12 cellular contexts compared by ENCODE assay signal in the genomic region with DNA sequence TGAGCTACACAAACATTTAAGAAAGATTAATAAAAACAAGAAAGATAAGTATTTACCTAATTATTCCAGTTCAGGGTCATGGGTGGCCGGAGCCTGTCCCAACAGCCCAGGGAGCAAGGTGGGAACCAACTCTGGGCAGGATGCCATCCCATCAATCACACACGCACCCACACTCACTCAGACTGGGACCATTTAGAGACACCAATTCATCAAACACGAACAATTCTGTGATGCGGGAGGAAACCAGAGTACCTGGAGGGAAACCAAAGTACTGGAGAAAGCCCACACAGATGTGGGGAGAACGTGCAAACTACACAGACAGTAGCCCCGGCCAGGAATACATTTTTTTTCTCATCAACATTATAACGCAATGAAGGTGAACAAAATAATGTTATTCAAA. TPM values are rescaled to one million over a fixed set of nuclear protein-coding genes. Genes with fewer than 3 reads are reported as not detected.
DNase-seq lines count a peak whose midpoint lies in the region; ATAC-seq lines count a peak whose summit lies in the region.
"Had no signal": no experiment of that assay in that cellular context is flagged by ENCODE, and none has a peak within 500 bp of the region (broad histone marks: within the 10 kb centered on the region; RNA-seq: fewer than 3 reads in every experiment).

No MANE protein-coding gene starts in this region.

- peaks cover 44 to 99% (median 60%) of the 10 kb centered on the region in 10 experiments for H3K4me1 ChIP-seq in BLaER1 treated with 17β-estradiol and CSF1 and Interleukin-3, amounts not matched to agents 10 nM and 100 nM
- peaks cover 74% of the 10 kb centered on the region for H3K4me1 ChIP-seq in CD4-positive, alpha-beta memory T cell (ENCODE audit: insufficient read depth, low read length)

- POLR2A ChIA-PET in CD4-positive, alpha-beta memory T cell (lab: Charles Lee; ENCODE audit: partially characterized antibody): interaction anchor here (1.0 kb wide), 1 partner anchor 9 kb away, joined by 4 read pairs; no protein-coding TSS in a partner anchor

- peaks cover 81 to 100% (median 97%) of the 10 kb centered on the region in 11 experiments for H4K20me1 ChIP-seq in BLaER1 treated with 17β-estradiol and CSF1 and Interleukin-3, amounts not matched to agents 10 nM and 100 nM

- no peak overlapping the region for H3K9ac ChIP-seq in BLaER1 treated with 17β-estradiol and CSF1 and Interleukin-3, amounts not matched to agents 10 nM and 100 nM

- peaks cover 22 to 86% (median 65%) of the 10 kb centered on the region in 11 experiments; a peak in 21 of 22 replicates for H3K36me3 ChIP-seq in BLaER1 treated with 17β-estradiol and CSF1 and Interleukin-3, amounts not matched to agents 10 nM and 100 nM
- no peaks in the 10 kb centered on the region for H3K36me3 ChIP-seq in CD4-positive, alpha-beta memory T cell (ENCODE audit: insufficient read depth, low read length)

- no peaks in the 10 kb centered on the region for H3K27me3 ChIP-seq in BLaER1 treated with 17β-estradiol and CSF1 and Interleukin-3, amounts not matched to agents 10 nM and 100 nM
- no peaks in the 10 kb centered on the region for H3K27me3 ChIP-seq in CD4-positive, alpha-beta memory T cell (ENCODE audit: insufficient read depth, low read length)
- H3K27me3 ChIP-seq: foreskin keratinocyte had no signal

- no peaks in the 10 kb centered on the region for H3K27me3 Mint-ChIP-seq in CD4-positive, alpha-beta memory T cell
- no peaks in the 10 kb centered on the region for H3K27me3 Mint-ChIP-seq in activated T-helper 17 cell treated with anti-CD3 and anti-CD28 coated beads, Interleukin-2, amount 50 U/mL, for 72 hours
- no peaks in the 10 kb centered on the region for H3K27me3 Mint-ChIP-seq in natural killer cell treated with Interleukin-12 subunit alpha and Interleukin-12 subunit beta and Interleukin-15 and Interleukin-18, amount 100 ng/mL, for 72 hours

- peaks cover 0 to 15% (median 0%) of the 10 kb centered on the region in 11 experiments; a peak in 6 of 22 replicates for H3K9me3 ChIP-seq in BLaER1 treated with 17β-estradiol and CSF1 and Interleukin-3, amounts not matched to agents 10 nM and 100 nM (replicated peaks in 1 of 11)
- no peaks in the 10 kb centered on the region for H3K9me3 ChIP-seq in CD4-positive, alpha-beta memory T cell (ENCODE audit: control insufficient read depth in 1 of 2, low read length in 2 of 2)

- ATAC-seq in activated T-helper 17 cell treated with anti-CD3 and anti-CD28 coated beads, Interleukin-2, amount 50 U/mL, for 72 hours (replicated peaks): peak; percentile 59
- ATAC-seq in natural killer cell treated with Interleukin-12 subunit alpha and Interleukin-12 subunit beta and Interleukin-15 and Interleukin-18, amount 100 ng/mL, for 72 hours: no peak
- ATAC-seq in HG02938 (IDR thresholded peaks at IDR 0.05; ENCODE audit: unreplicated experiment): no peak
- ATAC-seq: foreskin keratinocyte had no signal

- peaks cover 18 to 30% of the 10 kb centered on the region in 2 donors for H3K36me3 Mint-ChIP-seq in CD4-positive, alpha-beta memory T cell
- peaks cover 63% of the 10 kb centered on the region for H3K36me3 Mint-ChIP-seq in activated T-helper 17 cell treated with anti-CD3 and anti-CD28 coated beads, Interleukin-2, amount 50 U/mL, for 72 hours (ENCODE audit: low read depth)
- peaks cover 6% of the 10 kb centered on the region for H3K36me3 Mint-ChIP-seq in natural killer cell treated with Interleukin-12 subunit alpha and Interleukin-12 subunit beta and Interleukin-15 and Interleukin-18, amount 100 ng/mL, for 72 hours

- H3K27ac Mint-ChIP-seq in CD4-positive, alpha-beta memory T cell: peak overlapping the region; percentile 34 to 86 (median 74)
- H3K27ac Mint-ChIP-seq in activated T-helper 17 cell treated with anti-CD3 and anti-CD28 coated beads, Interleukin-2, amount 50 U/mL, for 72 hours: peak overlapping the region; percentile 83
- peak overlapping the region; percentile 10 to 70 for H3K27ac Mint-ChIP-seq in natural killer cell treated with Interleukin-12 subunit alpha and Interleukin-12 subunit beta and Interleukin-15 and Interleukin-18, amount 100 ng/mL, for 72 hours

- no peak overlapping the region for H3K4me3 ChIP-seq in BLaER1 treated with 17β-estradiol and CSF1 and Interleukin-3, amounts not matched to agents 10 nM and 100 nM
- no peak overlapping the region for H3K4me3 ChIP-seq in CD4-positive, alpha-beta memory T cell (ENCODE audit: low read length in 2 of 2)

- peaks cover 55 to 86% (median 69%) of the 10 kb centered on the region in 4 donors for H3K4me1 Mint-ChIP-seq in CD4-positive, alpha-beta memory T cell
- peaks cover 62% of the 10 kb centered on the region for H3K4me1 Mint-ChIP-seq in activated T-helper 17 cell treated with anti-CD3 and anti-CD28 coated beads, Interleukin-2, amount 50 U/mL, for 72 hours
- peaks cover 61 to 70% of the 10 kb centered on the region in 2 donors for H3K4me1 Mint-ChIP-seq in natural killer cell treated with Interleukin-12 subunit alpha and Interleukin-12 subunit beta and Interleukin-15 and Interleukin-18, amount 100 ng/mL, for 72 hours (ENCODE audit: low read depth in 2 of 2)

- CTCF ChIA-PET in CD4-positive, alpha-beta memory T cell (lab: Charles Lee; ENCODE audit: partially characterized antibody): no interaction called here

- intact Hi-C loops in CD4-positive, alpha-beta memory T cell (cut with micrococcal nuclease): no loop called here

- H3K27ac ChIP-seq in BLaER1 treated with 17β-estradiol and CSF1 and Interleukin-3, amounts not matched to agents 10 nM and 100 nM: 0 out of 22 replicates have a peak overlapping the region, but pooled peaks of 1 of the 11 experiments have one; percentile 4
- no peak overlapping the region for H3K27ac ChIP-seq in CD4-positive, alpha-beta memory T cell (ENCODE audit: low read depth, low read length)
- H3K27ac ChIP-seq: foreskin keratinocyte had no signal

- no peaks in the 10 kb centered on the region for H3K9me3 Mint-ChIP-seq in CD4-positive, alpha-beta memory T cell
- H3K9me3 Mint-ChIP-seq in activated T-helper 17 cell treated with anti-CD3 and anti-CD28 coated beads, Interleukin-2, amount 50 U/mL, for 72 hours: no peaks in the 10 kb centered on the region
- no peaks in the 10 kb centered on the region for H3K9me3 Mint-ChIP-seq in natural killer cell treated with Interleukin-12 subunit alpha and Interleukin-12 subunit beta and Interleukin-15 and Interleukin-18, amount 100 ng/mL, for 72 hours

- H3K4me3 Mint-ChIP-seq in CD4-positive, alpha-beta memory T cell: peak overlapping the region in 7 of 8 donors; percentile 35 to 82 (median 68)
- peak overlapping the region; percentile 63 for H3K4me3 Mint-ChIP-seq in activated T-helper 17 cell treated with anti-CD3 and anti-CD28 coated beads, Interleukin-2, amount 50 U/mL, for 72 hours
- H3K4me3 Mint-ChIP-seq in natural killer cell treated with Interleukin-12 subunit alpha and Interleukin-12 subunit beta and Interleukin-15 and Interleukin-18, amount 100 ng/mL, for 72 hours: no peak overlapping the region

- no peak for DNase-seq in CD4-positive, alpha-beta memory T cell
- DNase-seq in natural killer cell treated with Interleukin-12 subunit alpha and Interleukin-12 subunit beta and Interleukin-15 and Interleukin-18, amount 100 ng/mL, for 72 hours (ENCODE audit: low spot score): no peak
- DNase-seq in glomerular visceral epithelial cell (ENCODE audit: extremely low spot score) (no peak), anterior cingulate cortex (lab: John Stamatoyannopoulos, UW) (no peak)
- DNase-seq: effector memory CD4-positive, alpha-beta T cell; foreskin keratinocyte; NCI-H1436; NCI-H510A; RPMI8226 had no signal

- H3K4me2 ChIP-seq in BLaER1 treated with 17β-estradiol and CSF1 and Interleukin-3, amounts not matched to agents 10 nM and 100 nM: peak overlapping the region; percentile 39 to 82 (median 50); a peak in 20 of 22 replicates

RNA-seq across cellular contexts. Expression of a gene that starts 16.2 kb away (rescaled TPM):
- total RNA-seq in CD4-positive, alpha-beta memory T cell: 100 to 1,000 TPM; 163 to 164 TPM
- polyA plus RNA-seq in CD4-positive, alpha-beta memory T cell: 10 to 100 TPM; 31.6 to 81.1 TPM
- 100 to 1,000 TPM in 1 of 2 donors, 10 to 100 TPM in 1; 85.7 to 125 TPM for total RNA-seq in activated T-helper 17 cell treated with anti-CD3 and anti-CD28 coated beads, Interleukin-2, amount 50 U/mL, for 72 hours
- 100 to 1,000 TPM in 1 of 2 donors, 10 to 100 TPM in 1; 97.7 to 110 TPM for total RNA-seq in natural killer cell treated with Interleukin-12 subunit alpha and Interleukin-12 subunit beta and Interleukin-15 and Interleukin-18, amount 100 ng/mL, for 72 hours
